ENCODE assay signal across 8 cellular contexts in genomic region chr2:1750935-1751767, GRCh38. TPM values are rescaled to one million over a fixed set of nuclear protein-coding genes. Genes with fewer than 3 reads are reported as not detected.
DNase-seq lines count a peak whose midpoint lies in the region; ATAC-seq and TF ChIP-seq lines count a peak whose summit lies in the region.

No MANE protein-coding gene starts in this region.

- TF ChIP-seq CTCF in LNCAP (IDR thresholded peaks at IDR 0.05) (peak; percentile 81), RWPE2 (IDR thresholded peaks at IDR 0.05; ENCODE audit: poor library complexity, severe bottlenecking) (peak; percentile 82), hepatocyte (IDR thresholded peaks at IDR 0.05; ENCODE audit: poor library complexity) (peak; percentile 81)

- H3K9me3 ChIP-seq in RWPE2 (ENCODE audit: severe bottlenecking) = no peaks in the 10 kb centered on the region
- no peaks in the 10 kb centered on the region for H3K9me3 ChIP-seq in hepatocyte (ENCODE audit: low read depth)
- H3K9me3 ChIP-seq in skeletal muscle satellite cell (replicated peaks; ENCODE audit: low read length) = no peaks in the 10 kb centered on the region

- H3K4me2 ChIP-seq in hepatocyte (no peak overlapping the region), skeletal muscle satellite cell (ENCODE audit: low read length) (peak overlapping the region; percentile 47)

- H3K9ac ChIP-seq in skeletal muscle satellite cell (ENCODE audit: low read depth, low read length) = peak overlapping the region; percentile 25

- H3K27ac ChIP-seq in RWPE2 (ENCODE audit: poor library complexity, severe bottlenecking) (no peak overlapping the region), hepatocyte (no peak overlapping the region)

- H3K4me1 ChIP-seq in RWPE2 (ENCODE audit: insufficient read depth, poor library complexity, severe bottlenecking) = no peaks in the 10 kb centered on the region
- no peaks in the 10 kb centered on the region for H3K4me1 ChIP-seq in hepatocyte (ENCODE audit: insufficient read depth)
- H3K4me1 ChIP-seq in skeletal muscle satellite cell (ENCODE audit: control insufficient read depth, insufficient read depth, low read length) = peaks cover 8% of the 10 kb centered on the region

- H3K79me2 ChIP-seq in hepatocyte = no peaks in the 10 kb centered on the region

- H3K9me2 ChIP-seq in hepatocyte (replicated peaks; ENCODE audit: insufficient read depth) = no peaks in the 10 kb centered on the region

- DNase-seq in stimulated activated CD4-positive, alpha-beta T cell treated with anti-CD3 and anti-CD28 coated beads, Interleukin-12 subunit alpha, Interleukin-12 subunit beta, amount 100 ng/mL, for 24 hours (ENCODE audit: low read depth in 2 of 2) = peak; percentile 10 to 40
- DNase-seq in stimulated activated CD4-positive, alpha-beta T cell treated with anti-CD3 and anti-CD28 coated beads, Interleukin-4, amount 100 ng/mL, for 24 hours = no peak
- DNase-seq in RWPE2 (ENCODE audit: low spot score) (peak; percentile 70), amygdala (lab: John Stamatoyannopoulos, UW) (peak in 43 of 56 donors; percentile 12 to 73 (median 43)), hepatocyte (ENCODE audit: low spot score) (peak; percentile 87), GM19240 (ENCODE audit: insufficient read length, low spot score) (no peak)

- H4K20me1 ChIP-seq in hepatocyte (ENCODE audit: insufficient read depth, poor library complexity, severe bottlenecking) = no peaks in the 10 kb centered on the region

- ATAC-seq in RWPE2 (ENCODE audit: low read depth) = peak; percentile 78

- no peak overlapping the region for H3K4me3 ChIP-seq in RWPE2 (ENCODE audit: severe bottlenecking)
- H3K4me3 ChIP-seq in hepatocyte = no peak overlapping the region
- no peak overlapping the region for H3K4me3 ChIP-seq in skeletal muscle satellite cell (ENCODE audit: low read length)

- no peak overlapping the region for H2AFZ ChIP-seq in hepatocyte

- 52% methylated on average over 24 of the region's 24 CpGs for WGBS in hepatocyte (ENCODE audit: low lambda C conversion rate, missing lambda C conversion rate)

- no peaks in the 10 kb centered on the region for H3K27me3 ChIP-seq in RWPE2 (ENCODE audit: insufficient read depth, poor library complexity, severe bottlenecking)
- peaks cover 7% of the 10 kb centered on the region for H3K27me3 ChIP-seq in hepatocyte
- peaks cover 18% of the 10 kb centered on the region for H3K27me3 ChIP-seq in skeletal muscle satellite cell (ENCODE audit: control insufficient read depth, insufficient read depth, low read length)

- no peaks in the 10 kb centered on the region for H3K36me3 ChIP-seq in RWPE2 (ENCODE audit: low read depth)
- no peaks in the 10 kb centered on the region for H3K36me3 ChIP-seq in hepatocyte (replicated peaks; ENCODE audit: insufficient read depth, low read depth)
- no peaks in the 10 kb centered on the region for H3K36me3 ChIP-seq in skeletal muscle satellite cell (ENCODE audit: insufficient read depth, low read length)

RNA-seq across cellular contexts. Expression of gene PXDN, which starts 6.8 kb away (rescaled TPM):
- 78.8 and 107 TPM in 2 replicates for total RNA-seq in hepatocyte
- polyA plus RNA-seq in hepatocyte = 110 and 118 TPM in 2 replicates
- 159 and 194 TPM in 2 replicates for total RNA-seq in skeletal muscle satellite cell (2012; rRNA removed)

Comparison
In these comparisons a context has a peak if more than half of its experiments do, and no peak if none do; other contexts are left out.
1. DNase-seq: peak in stimulated activated CD4-positive, alpha-beta T cell treated with anti-CD3 and anti-CD28 coated beads, Interleukin-12 subunit alpha, Interleukin-12 subunit beta, amount 100 ng/mL, for 24 hours (2 of 2), RWPE2 (single experiment), amygdala (43 of 56) and hepatocyte (single experiment); none in stimulated activated CD4-positive, alpha-beta T cell treated with anti-CD3 and anti-CD28 coated beads, Interleukin-4, amount 100 ng/mL, for 24 hours (single experiment) and GM19240 (single experiment).
2. Peak in every context shown above with its lines, with median percentiles within 50 percentile points of each other: CTCF ChIP-seq.